ENCODE assay signal across 29 cellular contexts in genomic region chr2:223967981-223968380, GRCh38. TPM values are rescaled to one million over a fixed set of nuclear protein-coding genes. Genes with fewer than 3 reads are reported as not detected.
DNase-seq lines count a peak whose midpoint lies in the region; ATAC-seq and TF ChIP-seq lines count a peak whose summit lies in the region.
"Had no signal": no experiment of that assay in that cellular context is flagged by ENCODE, and none has a peak within 500 bp of the region (broad histone marks: within the 10 kb centered on the region; RNA-seq: fewer than 3 reads in every experiment).

No MANE protein-coding gene starts in this region.

- H3K36me3 Mint-ChIP-seq in memory B cell, result peaks cover 8% of the 10 kb centered on the region

- H3K4me3 ChIP-seq in astrocyte of the spinal cord (ENCODE audit: low read depth, low read length), result no peak overlapping the region
- H3K4me3 ChIP-seq: BLaER1, esophagus muscularis mucosa, right atrium auricular region, thyroid gland had no signal

- H3K4me1 Mint-ChIP-seq in memory B cell, result no peaks in the 10 kb centered on the region

- peak overlapping the region; percentile 45 for H3K27ac Mint-ChIP-seq in memory B cell
- H3K27ac Mint-ChIP-seq: activated B cell treated with CpG ODN at 0.5 μM for 24 hours; activated naive CD8-positive, alpha-beta T cell treated with anti-CD3 and anti-CD28 coated beads, Interleukin-2, amount 10 ng/mL, durations not matched to agents 7 days and 5 days; activated T-helper 2 cell treated with anti-CD3 and anti-CD28 coated beads, Interferon-gamma antibody, Interleukin-2, Interleukin-4, amounts not matched to agents 10 μg/mL and 5 μg/mL and 100 μg/mL, durations not matched to agents 14 hours and 24 hours and 36 hours had no signal

- H3K9me3 Mint-ChIP-seq in memory B cell, result no peaks in the 10 kb centered on the region
- H3K9me3 Mint-ChIP-seq: activated B cell treated with CpG ODN at 0.5 μM for 24 hours; activated naive CD8-positive, alpha-beta T cell treated with anti-CD3 and anti-CD28 coated beads, Interleukin-2, amount 10 ng/mL, durations not matched to agents 7 days and 5 days; activated T-helper 2 cell treated with anti-CD3 and anti-CD28 coated beads, Interferon-gamma antibody, Interleukin-2, Interleukin-4, amounts not matched to agents 10 μg/mL and 5 μg/mL and 100 μg/mL, durations not matched to agents 14 hours and 24 hours and 36 hours; H9; naive thymus-derived CD8-positive, alpha-beta T cell had no signal

- no peaks in the 10 kb centered on the region for H3K27me3 Mint-ChIP-seq in memory B cell
- H3K27me3 Mint-ChIP-seq: activated B cell treated with CpG ODN at 0.5 μM for 24 hours; activated naive CD8-positive, alpha-beta T cell treated with anti-CD3 and anti-CD28 coated beads, Interleukin-2, amount 10 ng/mL, durations not matched to agents 7 days and 5 days; naive thymus-derived CD8-positive, alpha-beta T cell had no signal

- H3K4me3 Mint-ChIP-seq in memory B cell, result no peak overlapping the region
- H3K4me3 Mint-ChIP-seq: activated B cell treated with CpG ODN at 0.5 μM for 24 hours; activated naive CD8-positive, alpha-beta T cell treated with anti-CD3 and anti-CD28 coated beads, Interleukin-2, amount 10 ng/mL, durations not matched to agents 7 days and 5 days; H9; naive thymus-derived CD8-positive, alpha-beta T cell had no signal

- ATAC-seq in memory B cell (ENCODE audit: low read depth), result no peak
- ATAC-seq: left cardiac atrium; naive thymus-derived CD8-positive, alpha-beta T cell; stimulated activated naive CD8-positive, alpha-beta T cell treated with anti-CD3 and anti-CD28 coated beads, Interleukin-15, Interleukin-2, amounts not matched to agents 100 U/mL and 50 U/mL, for 24 hours had no signal

- TF ChIP-seq CTCF in astrocyte of the spinal cord (IDR thresholded peaks at IDR 0.05; ENCODE audit: low read depth, low read length), result no peak

- DNase-seq in EH (ENCODE audit: low read depth) (peak; percentile 46), LHCN-M2 (ENCODE audit: low read depth) (peak; percentile 62), astrocyte of the spinal cord (ENCODE audit: low read depth, low spot score) (peak; percentile 12), memory B cell (ENCODE audit: low spot score in 2 of 2) (no peak), GM19238 (ENCODE audit: insufficient read length, low spot score) (no peak), amniotic stem cell (lab: John Stamatoyannopoulos, UW) (no peak), iPS-NIHi7 (ENCODE audit: extremely low spot score) (no peak), hippocampal formation (lab: John Stamatoyannopoulos, UW) (no peak)
- DNase-seq: ACHN; activated B cell treated with CpG ODN at 0.5 μM for 24 hours; activated CD4-positive, alpha-beta T cell treated with anti-CD3 and anti-CD28 coated beads, Interleukin-2, amount 50 U/mL, for 4 hours; activated CD8-positive, alpha-beta memory T cell treated with anti-CD3 and anti-CD28 coated beads, Interleukin-2, amount 50 U/mL, for 4 hours; activated naive CD8-positive, alpha-beta T cell treated with anti-CD3 and anti-CD28 coated beads, Interleukin-2, amount 10 ng/mL, durations not matched to agents 7 days and 5 days; brain microvascular endothelial cell; Caco-2; DND-41; effector memory CD4-positive, alpha-beta T cell; H9; left cardiac atrium; naive thymus-derived CD8-positive, alpha-beta T cell; NCI-H2029 treated with DMSO at 0.1 percent for 48 hours; NCI-H2227 treated with DMSO at 0.1 percent for 48 hours; RPMI8226; stimulated activated naive CD8-positive, alpha-beta T cell treated with anti-CD3 and anti-CD28 coated beads, Interleukin-15, Interleukin-2, amounts not matched to agents 100 U/mL and 50 U/mL, for 24 hours; thyroid gland had no signal

- in situ Hi-C loops in astrocyte of the spinal cord (cut with HindIII; ENCODE audit: low sequenced_read_pairs), result no loop called here

RNA-seq across cellular contexts. Expression of gene MRPL44, which starts 10.7 kb away (rescaled TPM):
- 36.2 and 38.3 TPM in 2 replicates for total RNA-seq in LHCN-M2 (2014; rRNA removed)
- polyA plus RNA-seq in LHCN-M2 (2012), result 16.6 TPM

RNA-seq across cellular contexts. Expression of gene WDFY1, which starts 22.8 kb away (rescaled TPM):
- total RNA-seq in LHCN-M2 (2014; rRNA removed), result 45.5 and 48.6 TPM in 2 replicates
- polyA plus RNA-seq in LHCN-M2 (2012), result 16.3 TPM

Comparison
In these comparisons a context has a peak if more than half of its experiments do, and no peak if none do; other contexts are left out.
1. DNase-seq: peak in EH (single experiment), LHCN-M2 (single experiment) and astrocyte of the spinal cord (single experiment); none in memory B cell (0 of 2), GM19238 (single experiment), amniotic stem cell (single experiment), iPS-NIHi7 (single experiment) and hippocampal formation (0 of 2).